In genomic region chr12:109713187-109713984, GRCh38 we compare ENCODE assay signal across 8 cellular contexts. TPM values are rescaled to one million over a fixed set of nuclear protein-coding genes. Genes with fewer than 3 reads are reported as not detected.
A peak's percentile ranks its signal among the peaks of the same experiment; 100 is the strongest.
DNase-seq lines count a peak whose midpoint lies in the region; ATAC-seq and TF ChIP-seq lines count a peak whose summit lies in the region.

TSS of gene FAM222A (plus strand) at chr12:109713825. CDS start at chr12:109744147, 30,322 bp downstream.

- H4K20me1 ChIP-seq in BLaER1: peaks cover 63% of the 10 kb centered on the region

- intact Hi-C loops in activated CD4-positive, alpha-beta T cell treated with anti-CD3 and anti-CD28 coated beads, Interleukin-2, amount 10 ng/mL, durations not matched to agents 24 days and 14 days (cut with micrococcal nuclease): loop anchor here (1.0 kb wide), 3 partner anchors 140 to 236 kb away; partner anchors contain the start of genes GLTP, KCTD10, MMAB and MVK
- intact Hi-C loops in left colon (cut with DNase I, micrococcal nuclease): no loop called here

- H3K9me3 Mint-ChIP-seq in activated CD4-positive, alpha-beta T cell treated with anti-CD3 and anti-CD28 coated beads, Interleukin-2, amount 10 ng/mL, durations not matched to agents 24 days and 14 days: no peaks in the 10 kb centered on the region

- H3K27ac ChIP-seq in BLaER1: peak within 1 kb of the TSS; percentile 58; the same call in 1 of the 2 replicates
- peak within 1 kb of the TSS in 1 of 2 donors; percentile 75 for H3K27ac ChIP-seq in coronary artery

- H3K27ac Mint-ChIP-seq in activated CD4-positive, alpha-beta T cell treated with anti-CD3 and anti-CD28 coated beads, Interleukin-2, amount 10 ng/mL, durations not matched to agents 24 days and 14 days: no peak within 1 kb of the TSS

- no peak for TF ChIP-seq CTCF in coronary artery (IDR thresholded peaks at IDR 0.05)

- ATAC-seq in GM19324 (IDR thresholded peaks at IDR 0.05; ENCODE audit: low FRiP score, unreplicated experiment) (peak; percentile 90), HG03460 (IDR thresholded peaks at IDR 0.05; ENCODE audit: unreplicated experiment) (peak; percentile 83), left colon (peak; percentile 92)

- H3K9ac ChIP-seq in BLaER1: peak within 1 kb of the TSS; percentile 77

- H3K4me2 ChIP-seq in BLaER1: peak within 1 kb of the TSS; percentile 93

- peak within 1 kb of the TSS; percentile 67 for H3K4me3 Mint-ChIP-seq in activated CD4-positive, alpha-beta T cell treated with anti-CD3 and anti-CD28 coated beads, Interleukin-2, amount 10 ng/mL, durations not matched to agents 24 days and 14 days

- H3K4me1 Mint-ChIP-seq in activated CD4-positive, alpha-beta T cell treated with anti-CD3 and anti-CD28 coated beads, Interleukin-2, amount 10 ng/mL, durations not matched to agents 24 days and 14 days: no peaks in the 10 kb centered on the region

- H3K27me3 Mint-ChIP-seq in activated CD4-positive, alpha-beta T cell treated with anti-CD3 and anti-CD28 coated beads, Interleukin-2, amount 10 ng/mL, durations not matched to agents 24 days and 14 days: peaks cover 53% of the 10 kb centered on the region

- DNase-seq in NCI-H526 (lab: John Stamatoyannopoulos, UW) (peak; percentile 93 to 98), coronary artery (ENCODE audit: low spot score) (peak; percentile 97), left colon (peak; percentile 97)
- peak; percentile 99 for DNase-seq in activated CD4-positive, alpha-beta T cell treated with anti-CD3 and anti-CD28 coated beads, Interleukin-2, amount 10 ng/mL, durations not matched to agents 24 days and 14 days
- DNase-seq in stimulated activated CD4-positive, alpha-beta T cell treated with anti-CD3 and anti-CD28 coated beads, Interleukin-1b, Interleukin-23, amount 100 ng/mL, for 4 hours (ENCODE audit: low read depth in 2 of 2): peak; percentile 95 to 97

- peaks cover 67% of the 10 kb centered on the region for H3K27me3 ChIP-seq in BLaER1

- no peaks in the 10 kb centered on the region for H3K36me3 Mint-ChIP-seq in activated CD4-positive, alpha-beta T cell treated with anti-CD3 and anti-CD28 coated beads, Interleukin-2, amount 10 ng/mL, durations not matched to agents 24 days and 14 days (ENCODE audit: low read depth)

- H3K4me3 ChIP-seq in BLaER1 (peak within 1 kb of the TSS; percentile 86), coronary artery (peak within 1 kb of the TSS; percentile 72)

- no peaks in the 10 kb centered on the region for H3K9me3 ChIP-seq in BLaER1

- no peaks in the 10 kb centered on the region for H3K36me3 ChIP-seq in BLaER1

- peaks cover 16% of the 10 kb centered on the region for H3K4me1 ChIP-seq in BLaER1

RNA-seq across cellular contexts. Expression of gene FAM222A, which starts in this region (rescaled TPM):
- total RNA-seq in activated CD4-positive, alpha-beta T cell treated with anti-CD3 and anti-CD28 coated beads, Interleukin-2, amount 10 ng/mL, durations not matched to agents 24 days and 14 days: 1.3 and 1.5 TPM in 2 replicates
- 1 to 10 TPM; 3.0 to 4.7 TPM for total RNA-seq in left colon
